Comparison of ENCODE assay signal across 27 cellular contexts in genomic region chr10:8280946-8281345, GRCh38.
"Had no signal": no experiment of that assay in that cellular context is flagged by ENCODE, and none has a peak within 500 bp of the region (broad histone marks: within the 10 kb centered on the region; RNA-seq: fewer than 3 reads in every experiment).

No MANE protein-coding gene starts in this region.

- H3K4me1 Mint-ChIP-seq: stimulated activated memory B cell treated with anti-CD40 and anti-IgM and Interleukin-4, amounts not matched to agents 10 μg/mL and 1 μg/mL and 100 μg/mL, for 72 hours; stimulated activated naive B cell treated with anti-CD40 and anti-IgM and Interleukin-4, amounts not matched to agents 10 μg/mL and 1 μg/mL and 100 μg/mL, for 72 hours had no signal

- H3K4me3 ChIP-seq: stomach, suprapubic skin, testis, thoracic aorta, thyroid gland, tibial artery, tibial nerve, transverse colon, upper lobe of left lung, upper lobe of right lung, uterus, vagina had no signal

- H3K36me3 ChIP-seq: stomach, suprapubic skin, thoracic aorta, thyroid gland, tibial artery, tibial nerve, transverse colon, upper lobe of left lung, upper lobe of right lung, uterus, vagina had no signal

- H3K27ac Mint-ChIP-seq: stimulated activated effector memory CD8-positive, alpha-beta T cell treated with anti-CD3 and anti-CD28 coated beads, Interleukin-12 subunit alpha, Interleukin-12 subunit beta, amount 100 ng/mL, for 72 hours; stimulated activated memory B cell treated with anti-CD40 and anti-IgM and Interleukin-4, amounts not matched to agents 10 μg/mL and 1 μg/mL and 100 μg/mL, for 72 hours; stimulated activated naive B cell treated with anti-CD40 and anti-IgM and Interleukin-4, amounts not matched to agents 10 μg/mL and 1 μg/mL and 100 μg/mL, for 72 hours; stimulated activated naive CD8-positive, alpha-beta T cell treated with anti-CD3 and anti-CD28 coated beads, Interleukin-15, Interleukin-2, amounts not matched to agents 100 ng/mL and 50 ng/mL, for 24 hours; type B pancreatic cell had no signal

- H3K4me3 Mint-ChIP-seq: stimulated activated effector memory CD8-positive, alpha-beta T cell treated with anti-CD3 and anti-CD28 coated beads, Interleukin-12 subunit alpha, Interleukin-12 subunit beta, amount 100 ng/mL, for 72 hours; stimulated activated memory B cell treated with anti-CD40 and anti-IgM and Interleukin-4, amounts not matched to agents 10 μg/mL and 1 μg/mL and 100 μg/mL, for 72 hours; stimulated activated naive B cell treated with anti-CD40 and anti-IgM and Interleukin-4, amounts not matched to agents 10 μg/mL and 1 μg/mL and 100 μg/mL, for 72 hours; stimulated activated naive CD8-positive, alpha-beta T cell treated with anti-CD3 and anti-CD28 coated beads, Interleukin-15, amount 100 ng/mL, for 72 hours; stimulated activated naive CD8-positive, alpha-beta T cell treated with anti-CD3 and anti-CD28 coated beads, Interleukin-15, Interleukin-2, amounts not matched to agents 100 ng/mL and 50 ng/mL, for 24 hours; type B pancreatic cell had no signal

- DNase-seq: stimulated activated CD4-positive, alpha-beta T cell treated with anti-CD3 and anti-CD28 coated beads, Interleukin-2, amount 100 ng/mL, for 48 hours; stimulated activated CD4-positive, alpha-beta T cell treated with anti-CD3 and anti-CD28 coated beads, Interleukin-4, amount 100 ng/mL, for 1 hour; stimulated activated CD4-positive, alpha-beta T cell treated with anti-CD3 and anti-CD28 coated beads, Interleukin-4, amount 100 ng/mL, for 24 hours; stimulated activated CD4-positive, alpha-beta T cell treated with anti-CD3 and anti-CD28 coated beads, Interleukin-4, amount 100 ng/mL, for 4 hours; stimulated activated CD8-positive, alpha-beta memory T cell treated with anti-CD3 and anti-CD28 coated beads, Interleukin-4, amount 100 ng/mL, for 48 hours; stimulated activated naive B cell treated with anti-CD40 and anti-IgM and Interleukin-4, amounts not matched to agents 10 μg/mL and 1 μg/mL and 100 μg/mL, for 72 hours; stimulated activated naive CD4-positive, alpha-beta T cell; stimulated activated naive CD4-positive, alpha-beta T cell treated with Interleukin-2 at 50 U/mL for 16 hours; stimulated activated naive CD8-positive, alpha-beta T cell treated with anti-CD3 and anti-CD28 coated beads, Interleukin-15, amount 100 ng/mL, for 72 hours; stimulated activated naive CD8-positive, alpha-beta T cell treated with anti-CD3 and anti-CD28 coated beads, Interleukin-15, Interleukin-2, amounts not matched to agents 100 U/mL and 50 U/mL, for 24 hours; stomach; substantia nigra; testis; thyroid gland; tibial artery; transverse colon; upper lobe of left lung; upper lobe of right lung; uterus had no signal

- H3K27me3 Mint-ChIP-seq: stimulated activated memory B cell treated with anti-CD40 and anti-IgM and Interleukin-4, amounts not matched to agents 10 μg/mL and 1 μg/mL and 100 μg/mL, for 72 hours; stimulated activated naive CD8-positive, alpha-beta T cell treated with anti-CD3 and anti-CD28 coated beads, Interleukin-15, amount 100 ng/mL, for 72 hours; stimulated activated naive CD8-positive, alpha-beta T cell treated with anti-CD3 and anti-CD28 coated beads, Interleukin-15, Interleukin-2, amounts not matched to agents 100 ng/mL and 50 ng/mL, for 24 hours had no signal

- ATAC-seq: stimulated activated effector memory CD8-positive, alpha-beta T cell treated with anti-CD3 and anti-CD28 coated beads, Interleukin-12 subunit alpha, Interleukin-12 subunit beta, amount 100 ng/mL, for 72 hours; stimulated activated memory B cell treated with anti-CD40 and anti-IgM and Interleukin-4, amounts not matched to agents 10 μg/mL and 1 μg/mL and 100 μg/mL, for 72 hours; stimulated activated naive B cell treated with anti-CD40 and anti-IgM and Interleukin-4, amounts not matched to agents 10 μg/mL and 1 μg/mL and 100 μg/mL, for 72 hours; stimulated activated naive CD8-positive, alpha-beta T cell treated with anti-CD3 and anti-CD28 coated beads, Interleukin-15, amount 100 ng/mL, for 72 hours; stimulated activated naive CD8-positive, alpha-beta T cell treated with anti-CD3 and anti-CD28 coated beads, Interleukin-15, Interleukin-2, amounts not matched to agents 100 U/mL and 50 U/mL, for 24 hours; upper lobe of right lung had no signal

- H3K27me3 ChIP-seq: stomach, suprapubic skin, testis, thyroid gland, tibial artery, tibial nerve, transverse colon, upper lobe of left lung, upper lobe of right lung, uterus, vagina had no signal

- H3K4me1 ChIP-seq: stomach, suprapubic skin, testis, thyroid gland, tibial artery, tibial nerve, transverse colon, upper lobe of right lung, uterus, vagina had no signal

- H3K9me3 ChIP-seq: stomach, suprapubic skin, testis, thoracic aorta, thyroid gland, tibial artery, tibial nerve, transverse colon, upper lobe of left lung, upper lobe of right lung, uterus, vagina had no signal

- H3K27ac ChIP-seq: stomach, suprapubic skin, testis, thoracic aorta, thyroid gland, tibial artery, tibial nerve, transverse colon, upper lobe of left lung, upper lobe of right lung, uterus, vagina had no signal

- H3K36me3 Mint-ChIP-seq: stimulated activated effector memory CD8-positive, alpha-beta T cell treated with anti-CD3 and anti-CD28 coated beads, Interleukin-12 subunit alpha, Interleukin-12 subunit beta, amount 100 ng/mL, for 72 hours; stimulated activated memory B cell treated with anti-CD40 and anti-IgM and Interleukin-4, amounts not matched to agents 10 μg/mL and 1 μg/mL and 100 μg/mL, for 72 hours; stimulated activated naive B cell treated with anti-CD40 and anti-IgM and Interleukin-4, amounts not matched to agents 10 μg/mL and 1 μg/mL and 100 μg/mL, for 72 hours; type B pancreatic cell had no signal
